Comparison of ENCODE assay signal across 7 cellular contexts in genomic region chr18:58573326-58573725, GRCh38. TPM values are rescaled to one million over a fixed set of nuclear protein-coding genes. Genes with fewer than 3 reads are reported as not detected.
DNase-seq lines count a peak whose midpoint lies in the region; ATAC-seq, FAIRE-seq and TF ChIP-seq lines count a peak whose summit lies in the region.
"Not testable (repeated sequence)": the region's sequence is repeated elsewhere in the genome, so short reads cannot be mapped to it uniquely, and the experiment has no call there.
"Had no signal": no experiment of that assay in that cellular context is flagged by ENCODE, and none has a peak within 500 bp of the region (broad histone marks: within the 10 kb centered on the region; RNA-seq: fewer than 3 reads in every experiment).

No MANE protein-coding gene starts in this region.

- not testable (repeated sequence) for H2BK120ac ChIP-seq in IMR-90 (ENCODE audit: low read depth, low read length)

- not testable (repeated sequence) for ATAC-seq in IMR-90 (ENCODE audit: low read depth); K562; HepG2

- not testable (repeated sequence) for H4K91ac ChIP-seq in IMR-90 (ENCODE audit: insufficient read depth, low read depth, low read length)

- peak overlapping the region; percentile 99; the same call in 2 of the 3 replicates for H2BK15ac ChIP-seq in IMR-90 (ENCODE audit: low read depth, low read length)

- peaks cover 29% of the 10 kb centered on the region for H3K9me1 ChIP-seq in IMR-90 (ENCODE audit: insufficient read depth, low read length)
- H3K9me1 ChIP-seq in K562 (ENCODE audit: control insufficient read depth, insufficient read depth, low read length) = not testable (repeated sequence)

- in situ Hi-C loops in IMR-90 (cut with MboI; ENCODE audit: low sequenced_read_pairs); K562 (cut with MboI); HepG2 (cut with HindIII; ENCODE audit: extremely low pct_ligation_motif_present, low pct_unique_long_range_greater_than_20kb): not testable (repeated sequence)

- H4K20me1 ChIP-seq in IMR-90 (ENCODE audit: insufficient read depth, low read length); K562 (replicated peaks; ENCODE audit: control insufficient read depth, insufficient read depth, low read length); HepG2 (ENCODE audit: insufficient read depth, low read length): not testable (repeated sequence)

- H4K8ac ChIP-seq in IMR-90 (ENCODE audit: low read depth in 2 of 2, low read length in 2 of 2) = 0 out of 4 replicates have a peak overlapping the region, but pooled peaks of 1 of the 2 experiments have one; percentile 27

- dilution Hi-C loops in IMR-90 (cut with HindIII; ENCODE audit: low sequenced_read_pairs, unreplicated experiment) = not testable (repeated sequence)

- TF ChIP-seq CTCF in IMR-90 (conservative IDR thresholded peaks at IDR 0.05; ENCODE audit: low read depth, low read length); K562 (IDR thresholded peaks at IDR 0.05 in 2 of 3, conservative IDR thresholded peaks at IDR 0.05 in 1 of 3; ENCODE audit: insufficient read depth in 2 of 3, low read depth in 1 of 3, low read length in 3 of 3); fibroblast of the aortic adventitia (IDR thresholded peaks at IDR 0.05; ENCODE audit: insufficient read depth, low read length); HepG2 (CRISPR knock-in tag; IDR thresholded peaks at IDR 0.05); osteocyte (IDR thresholded peaks at IDR 0.05): not testable (repeated sequence)

- H3K4me3 Mint-ChIP-seq in osteocyte (ENCODE audit: unreplicated experiment) = not testable (repeated sequence)

- BruUV-seq in IMR-90 (replicated peaks; lab: Mats Ljungman, UMichigan); K562 (replicated peaks; lab: Mats Ljungman, UMichigan); HepG2 (replicated peaks; lab: Mats Ljungman, UMichigan): not testable (repeated sequence)

- H2AK9ac ChIP-seq in IMR-90 (replicated peaks; ENCODE audit: low read depth, low read length, poor library complexity) = not testable (repeated sequence)

- not testable (repeated sequence) for H3K27me3 Mint-ChIP-seq in osteocyte (ENCODE audit: unreplicated experiment)

- not testable (repeated sequence) for H3K4me2 ChIP-seq in IMR-90 (ENCODE audit: low read depth, low read length); K562 (ENCODE audit: insufficient read depth, low read length); HepG2 (ENCODE audit: low read depth, low read length)

- peak overlapping the region; percentile 94; the same call in 1 of the 2 replicates for H3K18ac ChIP-seq in IMR-90 (ENCODE audit: low read depth, low read length)

- CTCF ChIA-PET in IMR-90 (lab: Yijun Ruan, JAX); K562 (lab: Yijun Ruan, JAX; ENCODE audit: low intra/inter-chr PET ratio); HepG2 (lab: Yijun Ruan, JAX; ENCODE audit: low intra/inter-chr PET ratio, low total read pairs): not testable (repeated sequence)

- not testable (repeated sequence) for H3K9me3 Mint-ChIP-seq in osteocyte (ENCODE audit: unreplicated experiment)

- H3K4me3 ChIP-seq in IMR-90 (ENCODE audit: insufficient read depth, low read depth, low read length); K562; fibroblast of the aortic adventitia (ENCODE audit: low read depth, low read length); HepG2 (replicated peaks in 1 of 3; ENCODE audit: insufficient read depth in 1 of 3, low read depth in 2 of 3, low read length in 3 of 3): not testable (repeated sequence)

- not testable (repeated sequence) for TF ChIP-seq POLR2A in IMR-90 (IDR thresholded peaks at IDR 0.05; ENCODE audit: low read depth, low read length); K562 (conservative IDR thresholded peaks at IDR 0.05); HepG2 (IDR thresholded peaks at IDR 0.05; ENCODE audit: insufficient read depth in 1 of 2, low read depth in 2 of 2, low read length in 2 of 2)

- no CpG with 5 or more reads among the region's 2 CpGs for WGBS in IMR-90 (ENCODE audit: extremely low coverage in 2 of 2, insufficient read length in 1 of 2), 2 experiments
- WGBS in K562 (ENCODE audit: insufficient coverage, low coverage, missing lambda C conversion rate) = 33% methylated on average over 1 of the region's 2 CpGs
- 20% methylated on average over 2 of the region's 2 CpGs for WGBS in HepG2 (ENCODE audit: low lambda C conversion rate)

- H3K27ac Mint-ChIP-seq in osteocyte (ENCODE audit: unreplicated experiment) = peak overlapping the region; percentile 60

- not testable (repeated sequence) for H3K9ac ChIP-seq in IMR-90 (ENCODE audit: low read depth, low read length); K562 (ENCODE audit: insufficient read depth in 1 of 2, low read depth in 2 of 2, low read length in 2 of 2); HepG2 (ENCODE audit: insufficient read depth, low read depth, low read length)

- H2AK5ac ChIP-seq in IMR-90 (ENCODE audit: low read depth, low read length) = not testable (repeated sequence)

- not testable (repeated sequence) for H3K23ac ChIP-seq in IMR-90 (ENCODE audit: low read depth, low read length)

- H3K79me1 ChIP-seq in IMR-90 (ENCODE audit: low read depth in 1 of 2, low read length in 2 of 2) = peaks cover 24 to 65% of the 10 kb centered on the region in 2 experiments

- not testable (repeated sequence) for TF ChIP-seq RAD21 in IMR-90 (IDR thresholded peaks at IDR 0.05; ENCODE audit: low read length); K562 (CRISPR knock-in tag; conservative IDR thresholded peaks at IDR 0.05 in 1 of 2, IDR thresholded peaks at IDR 0.05 in 1 of 2); HepG2 (CRISPR knock-in tag; IDR thresholded peaks at IDR 0.05)

- H3K4me1 Mint-ChIP-seq in osteocyte (ENCODE audit: unreplicated experiment) = peaks cover 82% of the 10 kb centered on the region

- intact Hi-C loops in IMR-90 (cut with micrococcal nuclease); K562 (cut with micrococcal nuclease); HepG2 (cut with micrococcal nuclease; ENCODE audit: unreplicated experiment): not testable (repeated sequence)

- H3K36me3 ChIP-seq in IMR-90 (ENCODE audit: control insufficient read depth, insufficient read depth, low read length); K562 (ENCODE audit: control insufficient read depth, insufficient read depth, low read length); HepG2 (replicated peaks in 1 of 2; ENCODE audit: control insufficient read depth in 1 of 2, insufficient read depth in 2 of 2, low read length in 2 of 2): not testable (repeated sequence)

- not testable (repeated sequence) for FAIRE-seq in K562 (lab: Jason Lieb, UNC); HepG2 (lab: Jason Lieb, UNC)

- not testable (repeated sequence) for DNase-seq in IMR-90; K562 (ENCODE audit: extremely low read depth in 1 of 4, low spot score in 3 of 4)
- DNase-seq in fibroblast of the aortic adventitia (ENCODE audit: low read depth) = peak; percentile 40
- DNase-seq in kidney glomerular epithelial cell (lab: John Stamatoyannopoulos, UW) = peak; percentile 38
- DNase-seq in HepG2 (ENCODE audit: low spot score) = peak; percentile 65
- DNase-seq in osteocyte (ENCODE audit: extremely low spot score, unreplicated experiment) = peak; percentile 13

- POLR2A ChIA-PET in IMR-90 (lab: Charles Lee; ENCODE audit: unreplicated experiment); K562 (lab: Yijun Ruan, JAX); HepG2 (lab: Yijun Ruan, JAX): not testable (repeated sequence)

- H2BK5ac ChIP-seq in IMR-90 (ENCODE audit: low read depth, low read length, poor library complexity, severe bottlenecking) = peak overlapping the region; percentile 78

- not testable (repeated sequence) for H3K4ac ChIP-seq in IMR-90 (ENCODE audit: low read depth, low read length)

- not testable (repeated sequence) for H4K5ac ChIP-seq in IMR-90 (ENCODE audit: low read depth, low read length)

- peaks cover 12% of the 10 kb centered on the region for H3K36me3 Mint-ChIP-seq in osteocyte (ENCODE audit: unreplicated experiment)

- H3K14ac ChIP-seq in IMR-90 (replicated peaks; ENCODE audit: low read depth, low read length) = not testable (repeated sequence)

- H3K4me1 ChIP-seq in IMR-90 (ENCODE audit: control insufficient read depth, insufficient read depth, low read length) = peaks cover 20% of the 10 kb centered on the region
- not testable (repeated sequence) for H3K4me1 ChIP-seq in K562 (replicated peaks in 1 of 2; ENCODE audit: control insufficient read depth in 2 of 2, insufficient read depth in 2 of 2, low read length in 2 of 2)
- H3K4me1 ChIP-seq in HepG2 (ENCODE audit: insufficient read depth, low read length) = peaks cover 48% of the 10 kb centered on the region

- not testable (repeated sequence) for H3K27me3 ChIP-seq in IMR-90 (ENCODE audit: control insufficient read depth, insufficient read depth, low read length); K562 (ENCODE audit: control insufficient read depth in 2 of 2, insufficient read depth in 2 of 2, low read length in 2 of 2); HepG2 (ENCODE audit: control insufficient read depth in 1 of 2, insufficient read depth in 2 of 2, low read length in 2 of 2)

- not testable (repeated sequence) for TF ChIP-seq EP300 in K562 (IDR thresholded peaks at IDR 0.05; ENCODE audit: low read length); HepG2 (CRISPR knock-in tag; IDR thresholded peaks at IDR 0.05; ENCODE audit: borderline replicate concordance)
- TF ChIP-seq EP300 in HepG2 (IDR thresholded peaks at IDR 0.05; ENCODE audit: low read depth in 2 of 2, low read length in 2 of 2) = peak in 1 of 2 experiments; percentile 20; a peak in 1 of 4 replicates

- H3K27ac ChIP-seq in IMR-90 (ENCODE audit: insufficient read depth, low read length); K562 (ENCODE audit: extremely low read depth, low read depth, low read length); HepG2 (ENCODE audit: extremely low read length, insufficient read depth, low read length): not testable (repeated sequence)

- H3K79me2 ChIP-seq in K562 (ENCODE audit: control insufficient read depth, insufficient read depth, low read length); HepG2 (ENCODE audit: insufficient read depth, low read length): not testable (repeated sequence)

- not testable (repeated sequence) for H3K56ac ChIP-seq in IMR-90 (ENCODE audit: extremely low read depth, insufficient read depth, low read length)

- not testable (repeated sequence) for H2AFZ ChIP-seq in IMR-90 (replicated peaks; ENCODE audit: low read length, poor library complexity); K562 (ENCODE audit: low read depth, low read length); HepG2 (ENCODE audit: low read length)

- H2BK20ac ChIP-seq in IMR-90 (ENCODE audit: low read depth, low read length) = not testable (repeated sequence)

- H3K9me3 ChIP-seq in IMR-90 (ENCODE audit: control insufficient read depth, insufficient read depth, low read length); K562 (replicated peaks; ENCODE audit: control insufficient read depth, insufficient read depth, low read depth, low read length); HepG2 (ENCODE audit: low read length): not testable (repeated sequence)

RNA-seq across cellular contexts. Expression of gene ALPK2, which starts 55.6 kb away (rescaled TPM):
- total RNA-seq in IMR-90 (2012; rRNA removed) = 81.7 and 89.1 TPM in 2 replicates
- polyA plus RNA-seq in IMR-90 (2012; rRNA removed) = 28.0 and 33.7 TPM in 2 replicates
- polyA plus RNA-seq in IMR-90 (2012; cell fraction: cytosol; rRNA removed) = 4.9 and 5.7 TPM in 2 replicates
- 29.8 and 206 TPM in 2 replicates for polyA plus RNA-seq in IMR-90 (2012; cell fraction: nucleus; rRNA removed; ENCODE audit: low replicate concordance)
- not detected in 2 replicates for total RNA-seq in K562 (2011; cell fraction: chromatin; rRNA removed; ENCODE audit: low replicate concordance)
- total RNA-seq in K562 (2011; cell fraction: nucleolus; rRNA removed) = not detected in 2 replicates
- total RNA-seq in K562 (2011; cell fraction: nucleoplasm; rRNA removed) = not detected in 2 replicates
- not detected in 2 replicates for total RNA-seq in K562 (2014; rRNA removed)
- total RNA-seq in K562 (2014; rRNA removed; fragmentation: Illumina TruSeq; extraction: Trizol) = not detected in 2 replicates
- not detected in 2 replicates for total RNA-seq in K562 (2015; rRNA removed; fragmentation: Illumina TruSeq; extraction: Trizol)
- 0.04 TPM in 1 of 2 replicates, not detected in the other for total RNA-seq in K562 (2021)
- not detected in 2 replicates for polyA plus RNA-seq in K562 (2011; rRNA removed)
- not detected in 2 replicates for polyA plus RNA-seq in K562 (2011; cell fraction: cytosol; rRNA removed)
- polyA plus RNA-seq in K562 (2011; cell fraction: nucleus; rRNA removed) = 0.03 TPM in 1 of 2 replicates, not detected in the other
- polyA plus RNA-seq in K562 (2012) = 0.04 TPM in 1 of 2 replicates, not detected in the other
- not detected in 2 replicates for polyA plus RNA-seq in K562 (2014; fragmentation: Illumina TruSeq; extraction: Trizol)
- polyA plus RNA-seq in K562 (2014; fragmentation: Nextera tagmentation; extraction: Ambion mirVana) = not detected
- polyA plus RNA-seq in K562 (2014; rRNA removed) = not detected in 2 replicates
- not detected in 2 replicates for polyA minus RNA-seq in K562 (2011; rRNA and poly(A)+ RNA removed)
- not detected in 2 replicates for polyA minus RNA-seq in K562 (2011; cell fraction: cytosol; rRNA and poly(A)+ RNA removed)
- not detected in 2 replicates for polyA minus RNA-seq in K562 (2011; cell fraction: nucleus; rRNA and poly(A)+ RNA removed)
- total RNA-seq in fibroblast of the aortic adventitia (ENCODE audit: low replicate concordance) = 8.8 and 26.4 TPM in 2 replicates
- 0.21 and 0.31 TPM in 2 replicates for total RNA-seq in HepG2 (2016; rRNA removed; fragmentation: Illumina TruSeq; extraction: Trizol)
- total RNA-seq in HepG2 (2016; cell fraction: cytosol; rRNA removed; fragmentation: Illumina TruSeq; extraction: Trizol; ENCODE audit: low read depth) = 0.09 and 0.10 TPM in 2 replicates
- total RNA-seq in HepG2 (2016; cell fraction: insoluble cytoplasmic fraction; rRNA removed; fragmentation: Illumina TruSeq; extraction: Trizol) = 0.21 and 0.24 TPM in 2 replicates
- total RNA-seq in HepG2 (2016; cell fraction: membrane; rRNA removed; fragmentation: Illumina TruSeq; extraction: Trizol) = 0.06 and 0.07 TPM in 2 replicates
- total RNA-seq in HepG2 (2016; cell fraction: nucleus; rRNA removed; fragmentation: Illumina TruSeq; extraction: Trizol) = 0.75 and 1.1 TPM in 2 replicates
- 2.4 and 3.9 TPM in 2 replicates for polyA plus RNA-seq in HepG2 (2011; rRNA removed)
- 1.0 and 1.5 TPM in 2 replicates for polyA plus RNA-seq in HepG2 (2011; cell fraction: cytosol; rRNA removed)
- 9.1 and 12.8 TPM in 2 replicates for polyA plus RNA-seq in HepG2 (2011; cell fraction: nucleus; rRNA removed)
- polyA plus RNA-seq in HepG2 (2012) = 5.6 and 9.2 TPM in 2 replicates
- 0.05 and 0.07 TPM in 2 replicates for polyA plus RNA-seq in HepG2 (2016; cell fraction: cytosol; fragmentation: Illumina TruSeq; extraction: Trizol; ENCODE audit: low read depth)
- polyA plus RNA-seq in HepG2 (2016; cell fraction: insoluble cytoplasmic fraction; fragmentation: Illumina TruSeq; extraction: Trizol; ENCODE audit: low read depth) = 0.13 and 0.22 TPM in 2 replicates
- polyA plus RNA-seq in HepG2 (2016; cell fraction: membrane; fragmentation: Illumina TruSeq; extraction: Trizol; ENCODE audit: low read depth) = 0.09 and 0.14 TPM in 2 replicates
- 0.51 and 1.2 TPM in 2 replicates for polyA plus RNA-seq in HepG2 (2016; cell fraction: nucleus; fragmentation: Illumina TruSeq; extraction: Trizol; ENCODE audit: insufficient read depth, low read depth)
- polyA minus RNA-seq in HepG2 (2011; rRNA and poly(A)+ RNA removed; ENCODE audit: low replicate concordance) = 0.21 and 2.9 TPM in 2 replicates
- 1.4 and 2.6 TPM in 2 replicates for polyA minus RNA-seq in HepG2 (2011; cell fraction: cytosol; rRNA and poly(A)+ RNA removed)
- polyA minus RNA-seq in HepG2 (2011; cell fraction: nucleus; rRNA and poly(A)+ RNA removed) = 24.1 and 33.8 TPM in 2 replicates
- total RNA-seq in osteocyte = 54.9 and 61.2 TPM in 2 replicates
- polyA plus RNA-seq: CD4-positive, CD25-positive, alpha-beta regulatory T cell had no signal
